ENCODE assay signal across 20 cellular contexts in the genomic region with DNA sequence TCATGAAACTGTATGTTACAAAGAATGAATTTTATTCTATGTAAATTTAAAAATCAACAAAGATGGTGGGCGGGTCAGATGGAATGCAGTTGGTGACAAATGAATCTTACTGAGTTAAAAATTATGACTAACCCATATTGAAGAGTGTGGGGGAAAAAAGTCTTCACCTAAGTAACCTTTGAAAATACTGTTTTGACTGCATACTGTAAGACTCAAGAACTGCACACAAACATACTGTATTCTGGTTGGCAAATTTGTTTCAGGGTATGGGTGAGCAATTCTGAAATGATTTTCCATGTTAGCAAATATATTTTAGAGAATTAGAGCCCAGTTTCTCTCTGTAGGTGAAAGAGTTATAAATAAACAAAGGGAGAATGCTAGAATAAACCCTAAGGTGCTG.
DNase-seq lines count a peak whose midpoint lies in the region; ATAC-seq and TF ChIP-seq lines count a peak whose summit lies in the region.
"Had no signal": no experiment of that assay in that cellular context is flagged by ENCODE, and none has a peak within 500 bp of the region (broad histone marks: within the 10 kb centered on the region; RNA-seq: fewer than 3 reads in every experiment).

No MANE protein-coding gene starts in this region.

- peaks cover 29% of the 10 kb centered on the region for H3K4me1 Mint-ChIP-seq in activated T-cell treated with anti-CD3 and anti-CD28 coated beads, Interleukin-2, amount 50 U/mL, for 72 hours (ENCODE audit: low read depth)

- H3K9me3 ChIP-seq in BE2C: no peaks in the 10 kb centered on the region

- H3K27me3 ChIP-seq in ACC112 (ENCODE audit: insufficient read depth, low read length) (no peaks in the 10 kb centered on the region), BE2C (no peaks in the 10 kb centered on the region)
- H3K27me3 ChIP-seq: MG63 had no signal

- H3K27ac ChIP-seq in ACC112 (ENCODE audit: low read depth, low read length) (peak overlapping the region; percentile 13; the same call in 1 of the 2 replicates), epithelial cell of prostate (peak overlapping the region; percentile 35)
- H3K27ac ChIP-seq: 22Rv1 had no signal

- TF ChIP-seq CTCF in BE2C (IDR thresholded peaks at IDR 0.05; ENCODE audit: low read depth, low read length): no peak

- no peak overlapping the region for H2AFZ ChIP-seq in ACC112 (ENCODE audit: low read length, unreplicated experiment)

- ATAC-seq in activated CD4-positive, CD25-positive, alpha-beta regulatory T cell treated with anti-CD3 and anti-CD28 coated beads, Interleukin-2, amount 50 U/mL, for 24 hours: peak; percentile 65 to 70
- ATAC-seq in activated T-cell treated with anti-CD3 and anti-CD28 coated beads, Interleukin-2, amount 50 U/mL, for 72 hours (replicated peaks in 1 of 2): peak; percentile 91
- ATAC-seq: Right ventricle myocardium inferior had no signal

- no peaks in the 10 kb centered on the region for H3K27me3 Mint-ChIP-seq in activated T-cell treated with anti-CD3 and anti-CD28 coated beads, Interleukin-2, amount 50 U/mL, for 72 hours (ENCODE audit: low read depth)

- H3K4me1 ChIP-seq in ACC112 (ENCODE audit: control insufficient read depth, insufficient read depth, low read length, unreplicated experiment): peaks cover 8% of the 10 kb centered on the region
- no peaks in the 10 kb centered on the region for H3K4me1 ChIP-seq in BE2C

- H3K4me3 ChIP-seq in ACC112 (ENCODE audit: low read depth, low read length) (no peak overlapping the region), BE2C (ENCODE audit: low read depth, low read length) (no peak overlapping the region)
- H3K4me3 ChIP-seq: MG63 had no signal

- peaks cover 13 to 31% of the 10 kb centered on the region in 2 donors for H3K36me3 Mint-ChIP-seq in activated T-cell treated with anti-CD3 and anti-CD28 coated beads, Interleukin-2, amount 50 U/mL, for 72 hours (ENCODE audit: insufficient read depth in 2 of 2)

- DNase-seq in activated CD4-positive, CD25-positive, alpha-beta regulatory T cell (lab: John Stamatoyannopoulos, UW): no peak
- DNase-seq in activated T-cell treated with anti-CD3 and anti-CD28 coated beads, Interleukin-2, amount 50 U/mL, for 72 hours: no peak
- no peak for DNase-seq in activated T-cell treated with anti-CD3 and anti-CD28 coated beads, Interleukin-2, amount 50 U/mL, for 48 hours
- DNase-seq in epithelial cell of prostate (ENCODE audit: low read depth, low spot score): no peak
- DNase-seq in NCI-H1694 treated with DMSO at 0.1 percent for 48 hours (lab: John Stamatoyannopoulos, UW): no peak
- no peak for DNase-seq in BE2C
- DNase-seq: ACHN; DMS153; HCEC 1CT; KBM-7; MG63; NCI-H2029 treated with DMSO at 0.1 percent for 48 hours; NCI-H446 treated with DMSO at 0.1 percent for 48 hours; NCI-H526; NCI-H82; NK-92 treated with Interleukin-12 subunit alpha and Interleukin-12 subunit beta, amount 100 ng/mL, for 24 hours had no signal

- H3K4me3 Mint-ChIP-seq in activated T-cell treated with anti-CD3 and anti-CD28 coated beads, Interleukin-2, amount 50 U/mL, for 72 hours: peak overlapping the region in 1 of 2 donors; percentile 78

- H3K36me3 ChIP-seq in ACC112 (ENCODE audit: insufficient read depth, low read length): peaks cover 57% of the 10 kb centered on the region
- H3K36me3 ChIP-seq in BE2C: no peaks in the 10 kb centered on the region

- peaks cover 5 to 6% of the 10 kb centered on the region in 2 donors for H3K9me3 Mint-ChIP-seq in activated T-cell treated with anti-CD3 and anti-CD28 coated beads, Interleukin-2, amount 50 U/mL, for 72 hours

- peaks cover 43% of the 10 kb centered on the region for H3K79me2 ChIP-seq in ACC112 (ENCODE audit: control insufficient read depth, insufficient read depth, low read length, unreplicated experiment)

- H3K27ac Mint-ChIP-seq in activated T-cell treated with anti-CD3 and anti-CD28 coated beads, Interleukin-2, amount 50 U/mL, for 72 hours: peak overlapping the region; percentile 66
